Comparison of ENCODE assay signal across 37 cellular contexts in the genomic region with DNA sequence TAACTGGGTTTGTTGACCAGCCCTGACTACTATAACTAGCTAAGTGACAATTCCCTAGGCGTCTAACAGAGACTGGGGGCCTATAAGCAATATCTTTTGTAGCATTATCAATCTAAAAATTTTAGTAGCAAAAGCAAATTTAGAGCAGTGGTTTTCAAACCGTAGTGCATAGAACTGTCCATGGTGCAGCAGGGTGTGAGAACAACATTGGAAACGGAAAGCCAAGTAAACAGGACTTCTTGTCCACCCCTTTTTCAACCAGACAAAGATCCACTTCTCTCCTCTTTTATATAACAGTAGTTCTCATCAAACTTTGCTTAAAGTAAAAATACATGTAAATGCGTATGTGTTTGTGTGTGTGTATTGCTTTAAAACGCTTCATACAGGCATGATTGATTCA.
"Had no signal": no experiment of that assay in that cellular context is flagged by ENCODE, and none has a peak within 500 bp of the region (broad histone marks: within the 10 kb centered on the region; RNA-seq: fewer than 3 reads in every experiment).

No MANE protein-coding gene starts in this region.

- H3K9me3 ChIP-seq: ascending aorta, colonic mucosa had no signal

- H3K4me3 ChIP-seq: ascending aorta, cardiac muscle cell, colonic mucosa had no signal

- ATAC-seq: activated CD8-positive, alpha-beta T cell treated with anti-CD3 and anti-CD28 coated beads for 36 hours; activated naive CD4-positive, alpha-beta T cell treated with anti-CD3 and anti-CD28 coated beads, Interleukin-2, amount 50 U/mL, for 72 hours; activated naive CD8-positive, alpha-beta T cell treated with anti-CD3 and anti-CD28 coated beads, Interleukin-2, amount 50 U/mL, for 24 hours; activated T-cell treated with anti-CD3 and anti-CD28 coated beads, Interleukin-2, amount 50 U/mL, for 4 hours; activated T-cell treated with anti-CD3 and anti-CD28 coated beads, Interleukin-2, amount 50 U/mL, for 72 hours; activated T-helper 17 cell treated with anti-CD3 and anti-CD28 coated beads, Interleukin-2, amount 50 U/mL, for 72 hours had no signal

- FAIRE-seq: bronchial epithelial cell had no signal

- H3K27me3 Mint-ChIP-seq: activated B cell treated with CpG ODN at 0.5 μM for 24 hours; activated CD4-positive, alpha-beta memory T cell treated with anti-CD3 and anti-CD28 coated beads for 36 hours; activated CD4-positive, alpha-beta T cell treated with anti-CD3 and anti-CD28 coated beads, Interleukin-2, amount 10 ng/mL, durations not matched to agents 24 days and 14 days; activated CD8-positive, alpha-beta T cell treated with anti-CD3 and anti-CD28 coated beads for 36 hours; activated naive CD8-positive, alpha-beta T cell treated with anti-CD3 and anti-CD28 coated beads, Interleukin-2, amount 10 ng/mL, durations not matched to agents 7 days and 5 days; activated naive CD8-positive, alpha-beta T cell treated with anti-CD3 and anti-CD28 coated beads, Interleukin-2, amount 50 U/mL, for 24 hours; activated T-helper 17 cell treated with anti-CD3 and anti-CD28 coated beads, Interleukin-2, amount 50 U/mL, for 72 hours; brain; central memory CD8-positive, alpha-beta T cell had no signal

- H3K27me3 ChIP-seq: ascending aorta, cardiac muscle cell, colonic mucosa had no signal

- H3K4me3 Mint-ChIP-seq: activated B cell treated with CpG ODN at 0.5 μM for 24 hours; activated CD4-positive, alpha-beta memory T cell treated with anti-CD3 and anti-CD28 coated beads for 36 hours; activated CD4-positive, alpha-beta T cell treated with anti-CD3 and anti-CD28 coated beads, Interleukin-2, amount 10 ng/mL, durations not matched to agents 24 days and 14 days; activated CD8-positive, alpha-beta T cell treated with anti-CD3 and anti-CD28 coated beads for 36 hours; activated naive CD4-positive, alpha-beta T cell treated with anti-CD3 and anti-CD28 coated beads for 36 hours; activated naive CD8-positive, alpha-beta T cell treated with anti-CD3 and anti-CD28 coated beads, Interleukin-2, amount 10 ng/mL, durations not matched to agents 7 days and 5 days; activated naive CD8-positive, alpha-beta T cell treated with anti-CD3 and anti-CD28 coated beads, Interleukin-2, amount 50 U/mL, for 24 hours; activated T-cell treated with anti-CD3 and anti-CD28 coated beads, Interleukin-2, amount 50 U/mL, for 4 hours; activated T-cell treated with anti-CD3 and anti-CD28 coated beads, Interleukin-2, amount 50 U/mL, for 72 hours; activated T-helper 1 cell treated with anti-CD3 and anti-CD28 coated beads, Interleukin-12 subunit alpha, Interleukin-12 subunit beta, Interleukin-2, Interleukin-4 antibody, amounts not matched to agents 30 ng/mL and 10 ng/mL and 1 ng/mL, durations not matched to agents 14 hours and 24 hours and 36 hours; activated T-helper 17 cell treated with anti-CD3 and anti-CD28 coated beads, Interleukin-2, amount 50 U/mL, for 72 hours; brain; central memory CD8-positive, alpha-beta T cell; T-helper 2 cell treated with Interferon-gamma antibody and Interleukin-4, amounts not matched to agents 5 μg/mL and 100 μg/mL, for 36 hours had no signal

- H3K27ac Mint-ChIP-seq: activated B cell treated with CpG ODN at 0.5 μM for 24 hours; activated CD4-positive, alpha-beta memory T cell treated with anti-CD3 and anti-CD28 coated beads for 36 hours; activated CD4-positive, alpha-beta T cell treated with anti-CD3 and anti-CD28 coated beads, Interleukin-2, amount 10 ng/mL, durations not matched to agents 24 days and 14 days; activated CD8-positive, alpha-beta T cell treated with anti-CD3 and anti-CD28 coated beads for 36 hours; activated naive CD4-positive, alpha-beta T cell treated with anti-CD3 and anti-CD28 coated beads for 36 hours; activated naive CD4-positive, alpha-beta T cell treated with anti-CD3 and anti-CD28 coated beads, Interleukin-2, amount 50 U/mL, for 72 hours; activated naive CD8-positive, alpha-beta T cell treated with anti-CD3 and anti-CD28 coated beads, Interleukin-2, amount 10 ng/mL, durations not matched to agents 7 days and 5 days; activated naive CD8-positive, alpha-beta T cell treated with anti-CD3 and anti-CD28 coated beads, Interleukin-2, amount 50 U/mL, for 24 hours; activated T-cell treated with anti-CD3 and anti-CD28 coated beads, Interleukin-2, amount 50 U/mL, for 72 hours; activated T-helper 1 cell treated with anti-CD3 and anti-CD28 coated beads, Interleukin-12 subunit alpha, Interleukin-12 subunit beta, Interleukin-2, Interleukin-4 antibody, amounts not matched to agents 30 ng/mL and 10 ng/mL and 1 ng/mL, durations not matched to agents 14 hours and 24 hours and 36 hours; activated T-helper 17 cell treated with anti-CD3 and anti-CD28 coated beads, Interleukin-2, amount 50 U/mL, for 72 hours; brain; T-helper 2 cell treated with Interferon-gamma antibody and Interleukin-4, amounts not matched to agents 5 μg/mL and 100 μg/mL, for 36 hours had no signal

- H3K27ac ChIP-seq: ascending aorta, cardiac muscle cell, colonic mucosa, VCaP had no signal

- H3K36me3 Mint-ChIP-seq: activated CD4-positive, alpha-beta memory T cell treated with anti-CD3 and anti-CD28 coated beads for 36 hours; activated naive CD4-positive, alpha-beta T cell treated with anti-CD3 and anti-CD28 coated beads, Interleukin-2, amount 50 U/mL, for 72 hours; activated naive CD8-positive, alpha-beta T cell treated with anti-CD3 and anti-CD28 coated beads, Interleukin-2, amount 10 ng/mL, durations not matched to agents 7 days and 5 days; brain had no signal

- DNase-seq: activated B cell treated with CpG ODN at 0.5 μM for 24 hours; activated CD4-positive, alpha-beta memory T cell treated with anti-CD3 and anti-CD28 coated beads for 36 hours; activated CD4-positive, alpha-beta T cell treated with anti-CD3 and anti-CD28 coated beads for 4 hours; activated CD4-positive, alpha-beta T cell treated with anti-CD3 and anti-CD28 coated beads, Interleukin-2, amount 10 ng/mL, durations not matched to agents 24 days and 14 days; activated CD4-positive, alpha-beta T cell treated with anti-CD3 and anti-CD28 coated beads, Interleukin-2, amount 50 U/mL, for 1 hour; activated CD4-positive, alpha-beta T cell treated with anti-CD3 and anti-CD28 coated beads, Interleukin-2, amount 50 U/mL, for 4 hours; activated CD4-positive, CD25-positive, alpha-beta regulatory T cell treated with anti-CD3 and anti-CD28 coated beads, Interleukin-2, amount 50 U/mL, for 72 hours; activated CD8-positive, alpha-beta memory T cell treated with anti-CD3 and anti-CD28 coated beads, Interleukin-2, amount 50 U/mL, for 4 hours; activated CD8-positive, alpha-beta T cell treated with anti-CD3 and anti-CD28 coated beads for 36 hours; activated effector memory CD4-positive, alpha-beta T cell treated with anti-CD3 and anti-CD28 coated beads, Interleukin-2, amount 50 U/mL, for 16 hours; activated gamma-delta T cell treated with Interleukin-2 at 50 U/mL for 16 hours; activated naive CD4-positive, alpha-beta T cell; activated naive CD4-positive, alpha-beta T cell treated with anti-CD3 and anti-CD28 coated beads for 36 hours; activated naive CD4-positive, alpha-beta T cell treated with anti-CD3 and anti-CD28 coated beads, Interleukin-2, amount 50 U/mL, for 16 hours; activated naive CD8-positive, alpha-beta T cell treated with anti-CD3 and anti-CD28 coated beads, Interleukin-2, amount 10 ng/mL, durations not matched to agents 7 days and 5 days; activated naive CD8-positive, alpha-beta T cell treated with anti-CD3 and anti-CD28 coated beads, Interleukin-2, amount 50 U/mL, for 24 hours; activated T-cell treated with anti-CD3 and anti-CD28 coated beads for 4 hours; activated T-cell treated with anti-CD3 and anti-CD28 coated beads, Interleukin-2, amount 50 U/mL, for 1 hour; activated T-cell treated with anti-CD3 and anti-CD28 coated beads, Interleukin-2, amount 50 U/mL, for 4 hours; activated T-cell treated with anti-CD3 and anti-CD28 coated beads, Interleukin-2, amount 50 U/mL, for 72 hours; amygdala; anterior cingulate cortex; caudate nucleus; cerebellar nuclear complex; colonic mucosa; T-helper 2 cell; T-helper 9 cell had no signal

- H3K36me3 ChIP-seq: ascending aorta, cardiac muscle cell, colonic mucosa had no signal

- H3K4me1 ChIP-seq: ascending aorta, colonic mucosa had no signal

- H3K4me1 Mint-ChIP-seq: activated B cell treated with CpG ODN at 0.5 μM for 24 hours; activated CD4-positive, alpha-beta T cell treated with anti-CD3 and anti-CD28 coated beads, Interleukin-2, amount 10 ng/mL, durations not matched to agents 24 days and 14 days; activated naive CD8-positive, alpha-beta T cell treated with anti-CD3 and anti-CD28 coated beads, Interleukin-2, amount 10 ng/mL, durations not matched to agents 7 days and 5 days; activated naive CD8-positive, alpha-beta T cell treated with anti-CD3 and anti-CD28 coated beads, Interleukin-2, amount 50 U/mL, for 24 hours; activated T-helper 17 cell treated with anti-CD3 and anti-CD28 coated beads, Interleukin-2, amount 50 U/mL, for 72 hours; brain; central memory CD8-positive, alpha-beta T cell had no signal
